1 cellular context compared by ENCODE assay signal in the genomic region with DNA sequence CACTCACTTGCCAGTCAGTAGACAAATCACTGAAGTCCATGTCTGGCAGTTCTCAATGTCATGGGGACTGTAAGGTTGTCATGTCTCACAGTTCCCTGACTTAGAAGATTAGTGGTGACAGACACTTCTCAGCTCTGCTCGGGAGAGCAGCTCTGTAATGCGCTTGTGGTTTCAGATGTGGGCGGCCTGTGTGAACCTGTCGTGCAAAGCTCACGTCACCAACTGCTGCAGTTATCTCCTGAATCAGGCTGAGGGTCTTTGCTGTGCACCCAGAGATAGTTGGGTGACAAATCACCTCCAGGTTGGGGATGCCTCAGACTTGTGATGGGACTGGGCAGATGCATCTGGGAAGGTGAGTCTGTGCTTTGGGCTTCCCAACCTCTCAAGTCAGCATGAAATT.
TF ChIP-seq lines count a peak whose summit lies in the region.

A gene with protein sequence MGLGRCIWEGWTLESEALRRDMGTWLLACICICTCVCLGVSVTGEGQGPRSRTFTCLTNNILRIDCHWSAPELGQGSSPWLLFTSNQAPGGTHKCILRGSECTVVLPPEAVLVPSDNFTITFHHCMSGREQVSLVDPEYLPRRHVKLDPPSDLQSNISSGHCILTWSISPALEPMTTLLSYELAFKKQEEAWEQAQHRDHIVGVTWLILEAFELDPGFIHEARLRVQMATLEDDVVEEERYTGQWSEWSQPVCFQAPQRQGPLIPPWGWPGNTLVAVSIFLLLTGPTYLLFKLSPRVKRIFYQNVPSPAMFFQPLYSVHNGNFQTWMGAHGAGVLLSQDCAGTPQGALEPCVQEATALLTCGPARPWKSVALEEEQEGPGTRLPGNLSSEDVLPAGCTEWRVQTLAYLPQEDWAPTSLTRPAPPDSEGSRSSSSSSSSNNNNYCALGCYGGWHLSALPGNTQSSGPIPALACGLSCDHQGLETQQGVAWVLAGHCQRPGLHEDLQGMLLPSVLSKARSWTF (plus strand): TSS at position 261 of the 400 bp plus-strand sequence. CDS start 64 bp downstream, at position 325.

TF ChIP-seq in GM23338, 12 proteins besides CTCF, POLR2A, EP300 and RAD21 (continued from another document):
- TF ChIP-seq ZNF462 (CRISPR knock-in tag; IDR thresholded peaks at IDR 0.05) (no peak), POLR2AphosphoS5 (IDR thresholded peaks at IDR 0.05; ENCODE audit: low read depth) (no peak), STAT1 (IDR thresholded peaks at IDR 0.05; ENCODE audit: unreplicated experiment) (no peak)
TF ChIP-seq in GM23338: peak in this region for 0.
